ENCODE assay signal across 8 cellular contexts in genomic region chr9:93134018-93134739, GRCh38.
DNase-seq lines count a peak whose midpoint lies in the region; ATAC-seq and TF ChIP-seq lines count a peak whose summit lies in the region.

NINJ1 (minus strand) TSS chr9:93134251; CDS start chr9:93134217, 34 bp downstream.

- ATAC-seq in HG02852 (IDR thresholded peaks at IDR 0.05; ENCODE audit: unreplicated experiment) = peak; percentile 78

- no peaks in the 10 kb centered on the region for H3K36me3 ChIP-seq in endocrine pancreas (ENCODE audit: control insufficient read depth, insufficient read depth, low read length)

- in situ Hi-C loops in GM13976 (cut with MboI; ENCODE audit: low sequenced_read_pairs, unreplicated experiment) = no loop called here

- peak within 1 kb of the TSS; percentile 78 for H3K27ac ChIP-seq in 22Rv1

- no peaks in the 10 kb centered on the region for H3K4me1 ChIP-seq in endocrine pancreas (ENCODE audit: control insufficient read depth, insufficient read depth, low read length)

- TF ChIP-seq CTCF in 22Rv1 (IDR thresholded peaks at IDR 0.05) = no peak
- TF ChIP-seq CTCF in GM13976 (IDR thresholded peaks at IDR 0.05; ENCODE audit: borderline replicate concordance, control extremely low read depth, extremely low read depth, insufficient read depth, missing control alignments) = no peak

- DNase-seq in GM13976 (ENCODE audit: low spot score) (peak; percentile 95), NCI-H2196 (lab: John Stamatoyannopoulos, UW; ENCODE audit: unreplicated experiment) (peak; percentile 80), midbrain (lab: John Stamatoyannopoulos, UW) (peak; percentile 61)
- DNase-seq in activated CD8-positive, alpha-beta memory T cell treated with anti-CD3 and anti-CD28 coated beads for 4 hours (ENCODE audit: low read depth in 2 of 2) = peak; percentile 79 to 83
- DNase-seq in stimulated activated CD8-positive, alpha-beta memory T cell treated with anti-CD3 and anti-CD28 coated beads, Interleukin-2, amount 100 ng/mL, for 48 hours (ENCODE audit: low read depth in 2 of 2) = peak; percentile 85 to 86

- peak within 1 kb of the TSS; percentile 79 for H3K9ac ChIP-seq in endocrine pancreas (ENCODE audit: control insufficient read depth, insufficient read depth, low read length)

- no peaks in the 10 kb centered on the region for H3K9me3 ChIP-seq in endocrine pancreas (ENCODE audit: control insufficient read depth, low read length)

- no peaks in the 10 kb centered on the region for H3K27me3 ChIP-seq in endocrine pancreas (ENCODE audit: control insufficient read depth, insufficient read depth, low read length)

- H3K4me3 ChIP-seq in endocrine pancreas (ENCODE audit: control insufficient read depth, insufficient read depth, low read length) = peak within 1 kb of the TSS; percentile 27

Comparison
In these comparisons a context has a peak if more than half of its experiments do, and no peak if none do; other contexts are left out.
1. Peak in every context shown above with its lines: DNase-seq, ATAC-seq, H3K4me3 ChIP-seq and H3K27ac ChIP-seq.